ENCODE assay signal across 8 cellular contexts in the genomic region with DNA sequence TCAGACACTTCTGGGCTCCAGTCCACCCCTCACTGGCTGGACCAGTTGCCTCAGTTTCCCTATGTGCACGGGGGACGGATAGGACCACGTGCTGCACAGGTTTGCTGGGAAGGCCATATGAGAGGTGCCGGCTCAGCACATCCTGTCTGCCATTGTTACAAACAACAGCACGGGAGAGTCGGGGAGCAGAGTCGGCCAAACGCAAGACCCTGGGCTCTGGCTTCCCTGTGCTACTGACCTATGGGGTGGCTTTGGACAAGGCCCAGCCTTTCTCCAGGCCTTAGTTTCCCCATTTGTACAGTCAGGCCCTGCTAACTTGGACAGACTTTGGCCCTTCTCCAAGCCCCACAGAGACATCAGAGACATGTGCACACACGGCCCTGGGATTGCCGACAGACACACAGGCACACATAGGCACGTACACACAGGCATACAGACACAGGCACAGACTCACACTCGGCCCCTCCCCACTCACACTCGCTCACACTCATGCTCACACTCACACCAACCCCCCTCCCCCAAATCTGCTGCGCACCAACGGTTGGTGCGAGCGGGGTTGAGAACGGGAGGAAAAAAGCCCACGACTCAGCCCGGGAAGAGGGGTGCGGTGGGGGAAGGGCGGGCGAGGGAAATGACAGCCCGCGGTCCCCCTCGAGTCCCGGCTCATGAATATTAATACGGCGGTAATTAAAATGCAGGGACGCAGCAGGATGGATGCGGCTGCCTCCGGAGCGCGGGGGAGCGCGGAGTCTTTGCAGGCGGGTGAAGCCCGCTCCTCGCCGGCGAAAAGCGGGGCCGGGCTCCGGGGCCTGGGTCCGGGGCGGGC.
DNase-seq lines count a peak whose midpoint lies in the region; ATAC-seq, FAIRE-seq and TF ChIP-seq lines count a peak whose summit lies in the region.

No MANE protein-coding gene starts in this region.

- H3K27ac ChIP-seq in liver (ENCODE audit: low read depth in 1 of 2, low read length in 2 of 2): peak overlapping the region; percentile 99 to 100

- peak; percentile 32 for DNase-seq in Daoy (ENCODE audit: low read depth)
- no peak for DNase-seq in T-helper 17 cell
- DNase-seq in cerebellum (ENCODE audit: low spot score): peak; percentile 59
- peak; percentile 66 to 73 for DNase-seq in stimulated activated CD4-positive, alpha-beta T cell treated with anti-CD3 and anti-CD28 coated beads, Interleukin-2, amount 100 ng/mL, for 24 hours
- DNase-seq in SKM-1 (lab: John Stamatoyannopoulos, UW; ENCODE audit: unreplicated experiment): no peak
- DNase-seq in GM12892 (ENCODE audit: insufficient read length): no peak

- ATAC-seq in HG02938 (IDR thresholded peaks at IDR 0.05; ENCODE audit: unreplicated experiment) (peak; percentile 14), T-helper 17 cell (peak; percentile 12)

- peak overlapping the region; percentile 71 to 83 for H3K9ac ChIP-seq in liver (ENCODE audit: low read depth in 1 of 2, low read length in 2 of 2)

- H3K36me3 Mint-ChIP-seq in T-helper 17 cell (ENCODE audit: low read depth): peaks cover 4% of the 10 kb centered on the region

- peaks cover 48% of the 10 kb centered on the region for H3K4me1 Mint-ChIP-seq in T-helper 17 cell

- TF ChIP-seq CTCF in liver (IDR thresholded peaks at IDR 0.05; ENCODE audit: low read depth, low read length, missing input control): no peak

- H3K4me3 ChIP-seq in liver (ENCODE audit: low read depth in 1 of 3, low read length in 3 of 3): peak overlapping the region in 1 of 3 donors; percentile 63

- peaks cover 17 to 58% (median 36%) of the 10 kb centered on the region in 4 donors for H3K4me1 ChIP-seq in liver (ENCODE audit: control insufficient read depth in 4 of 4, insufficient read depth in 4 of 4, low read length in 3 of 4)

- H3K36me3 ChIP-seq in liver (ENCODE audit: control insufficient read depth in 4 of 4, insufficient read depth in 3 of 4, low read depth in 1 of 4, low read length in 3 of 4): peaks cover 0 to 2% (median 0%) of the 10 kb centered on the region in 4 donors

- 11% methylated on average over 46 of the region's 46 CpGs for WGBS in liver

- no peak for FAIRE-seq in GM12892 (lab: Jason Lieb, UNC)

- no peaks in the 10 kb centered on the region for H3K27me3 Mint-ChIP-seq in T-helper 17 cell

- peak overlapping the region; percentile 98 for H3K27ac Mint-ChIP-seq in T-helper 17 cell

- no peaks in the 10 kb centered on the region for H3K27me3 ChIP-seq in liver (ENCODE audit: control insufficient read depth in 4 of 4, insufficient read depth in 4 of 4, low read length in 3 of 4)

- TF ChIP-seq POLR2A in GM12892 (IDR thresholded peaks at IDR 0.05; ENCODE audit: low read depth, low read length): no peak

- H3K4me3 Mint-ChIP-seq in T-helper 17 cell: peak overlapping the region; percentile 92

- H3K9me3 ChIP-seq in T-helper 17 cell (ENCODE audit: control insufficient read depth, low read length, poor library complexity, severe bottlenecking) (no peaks in the 10 kb centered on the region), liver (ENCODE audit: control insufficient read depth in 4 of 4, low read length in 3 of 4) (no peaks in the 10 kb centered on the region)

- no peak for TF ChIP-seq RAD21 in liver (IDR thresholded peaks at IDR 0.05)

TF ChIP-seq in liver, 16 proteins besides CTCF, POLR2A, EP300 and RAD21:
- TF ChIP-seq EGR1 (IDR thresholded peaks at IDR 0.05; ENCODE audit: low read depth in 2 of 2): no peak
TF ChIP-seq in liver: peak in this region for 0.

Comparison
In these comparisons a context has a peak if more than half of its experiments do, and no peak if none do; other contexts are left out.
1. DNase-seq: peak in Daoy (single experiment), cerebellum (single experiment) and stimulated activated CD4-positive, alpha-beta T cell treated with anti-CD3 and anti-CD28 coated beads, Interleukin-2, amount 100 ng/mL, for 24 hours (2 of 2); none in T-helper 17 cell (0 of 3), SKM-1 (single experiment) and GM12892 (single experiment).